In genomic region chr3:11514191-11514770, GRCh38 we compare ENCODE assay signal across 10 cellular contexts.
DNase-seq lines count a peak whose midpoint lies in the region; ATAC-seq and TF ChIP-seq lines count a peak whose summit lies in the region.
"Had no signal": no experiment of that assay in that cellular context is flagged by ENCODE, and none has a peak within 500 bp of the region (broad histone marks: within the 10 kb centered on the region; RNA-seq: fewer than 3 reads in every experiment).

No MANE protein-coding gene starts in this region.

- no peak overlapping the region for H3K27ac Mint-ChIP-seq in CD4-positive, alpha-beta T cell

- H3K4me3 ChIP-seq in ACC112 (ENCODE audit: low read depth, low read length) (peak overlapping the region; percentile 49), colonic mucosa (no peak overlapping the region)

- TF ChIP-seq CTCF in colonic mucosa (IDR thresholded peaks at IDR 0.05) = no peak
- no peak for TF ChIP-seq CTCF in CD4-positive, alpha-beta T cell (IDR thresholded peaks at IDR 0.05)

- H3K4me3 Mint-ChIP-seq in CD4-positive, alpha-beta T cell = no peak overlapping the region

- no peak overlapping the region for H3K9ac ChIP-seq in colonic mucosa (ENCODE audit: low read depth in 2 of 2, low read length in 2 of 2)

- H3K27ac ChIP-seq in ACC112 (ENCODE audit: low read depth, low read length) (peak overlapping the region; percentile 70), colonic mucosa (no peak overlapping the region)
- no peak overlapping the region for H3K27ac ChIP-seq in CD4-positive, alpha-beta T cell (ENCODE audit: low read depth, low read length)

- ATAC-seq in CD4-positive, alpha-beta T cell (ENCODE audit: poor library complexity) = no peak

- CTCF ChIA-PET in CD4-positive, alpha-beta T cell (lab: Charles Lee) = no interaction called here

- peak; percentile 88 for DNase-seq in M059J (ENCODE audit: low read depth)
- peak; percentile 45 for DNase-seq in colonic mucosa
- peak; percentile 34 for DNase-seq in mucosa of gallbladder (ENCODE audit: low spot score)
- DNase-seq in CD4-positive, alpha-beta T cell = no peak
- DNase-seq in T-helper 2 cell = no peak
- DNase-seq in activated CD4-positive, alpha-beta T cell treated with anti-CD3 and anti-CD28 coated beads for 48 hours = no peak
- DNase-seq in effector CD4-positive, alpha-beta T cell = no peak
- DNase-seq: activated T-cell treated with anti-CD3 and anti-CD28 coated beads, Interleukin-2, amount 50 U/mL, for 1 hour; occipital lobe had no signal

- H3K9me3 ChIP-seq in colonic mucosa = no peaks in the 10 kb centered on the region
- no peaks in the 10 kb centered on the region for H3K9me3 ChIP-seq in CD4-positive, alpha-beta T cell (ENCODE audit: control insufficient read depth, low read length)

- H3K27me3 Mint-ChIP-seq in CD4-positive, alpha-beta T cell = no peaks in the 10 kb centered on the region

- H3K36me3 ChIP-seq in ACC112 (ENCODE audit: insufficient read depth, low read length) = peaks cover 3% of the 10 kb centered on the region; the same call in 1 of the 2 replicates
- no peaks in the 10 kb centered on the region for H3K36me3 ChIP-seq in colonic mucosa

- peaks cover 3% of the 10 kb centered on the region for H3K36me3 Mint-ChIP-seq in CD4-positive, alpha-beta T cell (ENCODE audit: low read depth)

- H3K4me1 ChIP-seq in ACC112 (ENCODE audit: control insufficient read depth, insufficient read depth, low read length, unreplicated experiment) (peaks cover 29% of the 10 kb centered on the region), colonic mucosa (no peaks in the 10 kb centered on the region)

- H3K4me1 Mint-ChIP-seq in CD4-positive, alpha-beta T cell (ENCODE audit: low read depth) = no peaks in the 10 kb centered on the region

- H3K79me2 ChIP-seq in ACC112 (ENCODE audit: control insufficient read depth, insufficient read depth, low read length, unreplicated experiment) = no peaks in the 10 kb centered on the region

- H2AFZ ChIP-seq in ACC112 (ENCODE audit: low read length, unreplicated experiment) = no peak overlapping the region

- POLR2A ChIA-PET in CD4-positive, alpha-beta T cell (lab: Charles Lee) = no interaction called here

- H3K27me3 ChIP-seq in ACC112 (ENCODE audit: insufficient read depth, low read length) (no peaks in the 10 kb centered on the region), colonic mucosa (no peaks in the 10 kb centered on the region)
- no peaks in the 10 kb centered on the region for H3K27me3 ChIP-seq in CD4-positive, alpha-beta T cell (ENCODE audit: control insufficient read depth, insufficient read depth, low read length)

- no peaks in the 10 kb centered on the region for H3K9me3 Mint-ChIP-seq in CD4-positive, alpha-beta T cell

- intact Hi-C loops in colonic mucosa (cut with DNase I) = no loop called here
- intact Hi-C loops in CD4-positive, alpha-beta T cell (cut with DNase I, micrococcal nuclease) = loop anchor here in 1 of 2 experiments (10.0 kb wide), 1 partner anchor 59 kb away; no protein-coding TSS in a partner anchor

Comparison
In these comparisons a context has a peak if more than half of its experiments do, and no peak if none do; other contexts are left out.
1. DNase-seq: peak in M059J (single experiment), colonic mucosa (single experiment) and mucosa of gallbladder (single experiment); none in CD4-positive, alpha-beta T cell (0 of 10), T-helper 2 cell (0 of 5), activated CD4-positive, alpha-beta T cell treated with anti-CD3 and anti-CD28 coated beads for 48 hours (single experiment) and effector CD4-positive, alpha-beta T cell (single experiment).